In genomic region chr15:82810863-82811421, GRCh38 we compare ENCODE assay signal across 8 cellular contexts. TPM values are rescaled to one million over a fixed set of nuclear protein-coding genes. Genes with fewer than 3 reads are reported as not detected.
DNase-seq lines count a peak whose midpoint lies in the region; ATAC-seq and TF ChIP-seq lines count a peak whose summit lies in the region.

No MANE protein-coding gene starts in this region.

- TF ChIP-seq CTCF in HEK293 (tag by site-specific recombination; IDR thresholded peaks at IDR 0.05) (no peak), cardiac fibroblast (IDR thresholded peaks at IDR 0.05; ENCODE audit: low read depth, low read length) (no peak), mucosa of descending colon (IDR thresholded peaks at IDR 0.05) (no peak), tibial nerve (IDR thresholded peaks at IDR 0.05) (no peak)

- TF ChIP-seq POLR2A in tibial nerve (IDR thresholded peaks at IDR 0.05), result no peak

- no peak for TF ChIP-seq EP300 in tibial nerve (IDR thresholded peaks at IDR 0.05)

- CTCF ChIA-PET in HEK293 (lab: Yijun Ruan, JAX), result interaction anchor here (0.6 to 1.6 kb wide), 8 partner anchors 21 to 280 kb away, joined by 3 to 6 read pairs (median 3); partner anchors contain the start of gene C15orf40

- H3K27ac ChIP-seq in HEK293 (ENCODE audit: extremely low read depth, low read depth, low read length) (peak overlapping the region; percentile 96; the same call in 1 of the 2 replicates), tibial nerve (peak overlapping the region; percentile 96 to 100 (median 98))

- POLR2A ChIA-PET in HEK293 (lab: Yijun Ruan, JAX), result interaction anchor here (0.9 to 1.6 kb wide), 4 partner anchors 26 to 61 kb away, joined by 3 to 10 read pairs (median 4); no protein-coding TSS in a partner anchor

- H3K9me3 ChIP-seq in HEK293 (ENCODE audit: control insufficient read depth, insufficient read depth, low read depth, low read length) (no peaks in the 10 kb centered on the region), mucosa of descending colon (no peaks in the 10 kb centered on the region), tibial nerve (no peaks in the 10 kb centered on the region)

- intact Hi-C loops in mucosa of descending colon (cut with DNase I, micrococcal nuclease), result no loop called here

- ATAC-seq in mucosa of descending colon (no peak), GM18861 (IDR thresholded peaks at IDR 0.05; ENCODE audit: unreplicated experiment) (no peak)

- DNase-seq in SW480 (ENCODE audit: low spot score), result peak; percentile 26
- DNase-seq in cardiac fibroblast (ENCODE audit: low read depth in 2 of 2), result peak; percentile 15 to 22
- peak in 1 of 3 donors; percentile 23 for DNase-seq in mucosa of descending colon
- no peak for DNase-seq in tibial nerve (ENCODE audit: low spot score in 2 of 2)
- no peak for DNase-seq in OCI-M2 (lab: John Stamatoyannopoulos, UW; ENCODE audit: unreplicated experiment)
- no peak for DNase-seq in NCI-H774 (lab: John Stamatoyannopoulos, UW)

- H3K27me3 ChIP-seq in tibial nerve, result no peaks in the 10 kb centered on the region

- H3K36me3 ChIP-seq in HEK293 (ENCODE audit: control insufficient read depth in 2 of 2, insufficient read depth in 1 of 2, low read length in 2 of 2) (peaks cover 26 to 32% of the 10 kb centered on the region in 2 experiments), mucosa of descending colon (ENCODE audit: low read depth) (peaks cover 4% of the 10 kb centered on the region), tibial nerve (peaks cover 0 to 23% (median 3%) of the 10 kb centered on the region in 3 donors)

- H3K4me3 ChIP-seq in HEK293 (ENCODE audit: low read depth, low read length), result peak overlapping the region; percentile 100
- H3K4me3 ChIP-seq in cardiac fibroblast (replicated peaks in 1 of 2; ENCODE audit: low read depth in 2 of 2, low read length in 2 of 2), result peak overlapping the region; percentile 73 to 92
- peak overlapping the region; percentile 88 for H3K4me3 ChIP-seq in mucosa of descending colon
- peak overlapping the region; percentile 47 to 90 (median 86) for H3K4me3 ChIP-seq in tibial nerve

- WGBS in tibial nerve, 2 donors, result 3% methylated on average over 7 of the region's 7 CpGs

- H3K4me1 ChIP-seq in HEK293 (ENCODE audit: control insufficient read depth, insufficient read depth, low read length) (peaks cover 8% of the 10 kb centered on the region), mucosa of descending colon (ENCODE audit: low read depth) (peaks cover 3% of the 10 kb centered on the region), tibial nerve (peaks cover 0 to 36% (median 16%) of the 10 kb centered on the region in 4 donors)

TF ChIP-seq in HEK293, 187 proteins besides CTCF, POLR2A, EP300 and RAD21:
- no peak for TF ChIP-seq ZNF777 (tag by site-specific recombination; IDR thresholded peaks at IDR 0.05; ENCODE audit: borderline replicate concordance)
- peak; percentile 9; the same call in 1 of the 2 replicates for TF ChIP-seq ZNF335 (tag by site-specific recombination; conservative IDR thresholded peaks at IDR 0.05)
- 0 out of 2 replicates have a peak, but pooled peaks have one; percentile 55 for TF ChIP-seq PRDM1 (tag by site-specific recombination; IDR thresholded peaks at IDR 0.05)
- 0 out of 2 replicates have a peak, but pooled peaks have one; percentile 10 for TF ChIP-seq ZFHX2 (tag by site-specific recombination; conservative IDR thresholded peaks at IDR 0.05)
TF ChIP-seq in HEK293: peak in this region for 3.

RNA-seq across cellular contexts. Expression of gene WHAMM, which starts 1.5 kb away (rescaled TPM):
- total RNA-seq in mucosa of descending colon (10 to 100 TPM; 10.8 to 13.2 (median 11.4) TPM), tibial nerve (10 to 100 TPM; 11.8 to 17.4 (median 13.0) TPM)

RNA-seq across cellular contexts. Expression of gene FSD2, which starts 5.1 kb away (rescaled TPM):
- not detected for total RNA-seq in mucosa of descending colon
- under 1 TPM in 1 of 4 donors, not detected in 3; 0.20 TPM for total RNA-seq in tibial nerve

Comparison
In these comparisons a context has a peak if more than half of its experiments do, and no peak if none do; other contexts are left out.
1. DNase-seq: peak in SW480 (single experiment) and cardiac fibroblast (2 of 2); none in tibial nerve (0 of 2), OCI-M2 (single experiment) and NCI-H774 (single experiment).
2. Peak in every context shown above with its lines, with median percentiles within 50 percentile points of each other: H3K4me3 ChIP-seq.